Comparison of ENCODE assay signal across 8 cellular contexts in the genomic region with DNA sequence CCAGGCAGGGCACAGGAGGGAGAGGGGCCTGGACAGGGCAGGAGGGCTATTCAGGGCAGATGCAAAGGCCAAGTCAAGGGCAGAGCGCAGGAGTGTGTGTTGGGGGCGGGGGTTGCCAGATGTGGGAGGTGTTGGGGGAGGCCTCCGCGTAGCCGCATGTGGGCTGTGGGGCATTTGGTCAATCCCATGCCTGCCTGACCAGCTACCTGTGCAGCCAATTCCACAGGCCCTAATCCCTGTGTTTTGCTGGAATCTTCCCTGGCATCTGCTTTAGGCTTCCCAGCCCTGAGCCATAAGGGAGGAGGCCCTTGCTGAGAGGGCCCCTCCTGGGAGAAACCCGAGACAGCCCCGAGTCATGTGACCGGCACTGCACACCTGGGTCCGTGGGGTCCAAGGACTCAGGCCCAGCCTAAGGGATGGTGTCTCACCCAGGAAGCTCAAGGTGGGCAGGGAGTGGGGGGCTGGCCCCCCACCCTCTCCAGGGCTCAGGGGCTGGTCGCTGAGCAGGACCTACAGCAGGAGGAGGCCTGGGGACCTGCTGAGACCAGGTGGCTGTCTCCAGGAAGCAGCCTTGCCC. TPM values are rescaled to one million over a fixed set of nuclear protein-coding genes. Genes with fewer than 3 reads are reported as not detected.
DNase-seq lines count a peak whose midpoint lies in the region; ATAC-seq, FAIRE-seq and TF ChIP-seq lines count a peak whose summit lies in the region.

No MANE protein-coding gene starts in this region.

- H2AFZ ChIP-seq in KMS-11 (ENCODE audit: low read depth): peak overlapping the region; percentile 42; the same call in 1 of the 2 replicates
- no peak overlapping the region for H2AFZ ChIP-seq in K562 (ENCODE audit: low read depth, low read length)

- no peak for DNase-seq in Caco-2
- DNase-seq in K562 (ENCODE audit: extremely low read depth in 1 of 4, low spot score in 3 of 4): no peak
- no peak for DNase-seq in natural killer cell
- DNase-seq in ecto neural progenitor cell (ENCODE audit: low spot score): no peak
- no peak for DNase-seq in GDM1 (lab: John Stamatoyannopoulos, UW)
- DNase-seq in NCI-H446 (lab: John Stamatoyannopoulos, UW): no peak

- H3K27me3 ChIP-seq in Caco-2 (replicated peaks; ENCODE audit: control insufficient read depth, insufficient read depth, low read length) (no peaks in the 10 kb centered on the region), KMS-11 (ENCODE audit: insufficient read depth, low read depth) (no peaks in the 10 kb centered on the region), K562 (ENCODE audit: control insufficient read depth in 2 of 2, insufficient read depth in 2 of 2, low read length in 2 of 2) (no peaks in the 10 kb centered on the region)

- TF ChIP-seq RAD21 in K562 (CRISPR knock-in tag; conservative IDR thresholded peaks at IDR 0.05 in 1 of 2, IDR thresholded peaks at IDR 0.05 in 1 of 2): no peak

- WGBS in K562 (ENCODE audit: insufficient coverage, low coverage, missing lambda C conversion rate): 73% methylated on average over 10 of the region's 10 CpGs

- no peak for FAIRE-seq in K562 (lab: Jason Lieb, UNC)

- H3K4me3 Mint-ChIP-seq in Caco-2 (ENCODE audit: unreplicated experiment): no peak overlapping the region
- H3K4me3 Mint-ChIP-seq in natural killer cell: peak overlapping the region; percentile 79

- H3K27ac ChIP-seq in KMS-11 (peak overlapping the region; percentile 57), K562 (ENCODE audit: extremely low read depth, low read depth, low read length) (no peak overlapping the region)

- peak overlapping the region; percentile 77 for H3K27ac Mint-ChIP-seq in Caco-2 (ENCODE audit: unreplicated experiment)
- H3K27ac Mint-ChIP-seq in natural killer cell: peak overlapping the region; percentile 97 to 98

- no peaks in the 10 kb centered on the region for H3K27me3 Mint-ChIP-seq in Caco-2 (ENCODE audit: insufficient read depth, unreplicated experiment)
- no peaks in the 10 kb centered on the region for H3K27me3 Mint-ChIP-seq in natural killer cell (ENCODE audit: low read depth in 2 of 2)

- TF ChIP-seq POLR2A in K562 (conservative IDR thresholded peaks at IDR 0.05): no peak

- H3K4me1 Mint-ChIP-seq in Caco-2 (ENCODE audit: low read depth, unreplicated experiment) (peaks cover 10% of the 10 kb centered on the region), natural killer cell (peaks cover 29 to 49% of the 10 kb centered on the region in 2 donors)

- H3K36me3 Mint-ChIP-seq in Caco-2 (ENCODE audit: insufficient read depth, unreplicated experiment): peaks cover 15% of the 10 kb centered on the region
- H3K36me3 Mint-ChIP-seq in natural killer cell: no peaks in the 10 kb centered on the region

- H3K4me2 ChIP-seq in KMS-11 (peak overlapping the region; percentile 67), K562 (ENCODE audit: insufficient read depth, low read length) (no peak overlapping the region)

- H3K9me3 Mint-ChIP-seq in Caco-2 (ENCODE audit: unreplicated experiment) (no peaks in the 10 kb centered on the region), natural killer cell (no peaks in the 10 kb centered on the region)

- H4K20me1 ChIP-seq in KMS-11 (ENCODE audit: insufficient read depth) (no peaks in the 10 kb centered on the region), K562 (replicated peaks; ENCODE audit: control insufficient read depth, insufficient read depth, low read length) (no peaks in the 10 kb centered on the region)

- peak; percentile 19 for ATAC-seq in GM19455 (IDR thresholded peaks at IDR 0.05; ENCODE audit: unreplicated experiment)
- no peak; the same call in 2 of the 3 replicates for ATAC-seq in K562
- ATAC-seq in natural killer cell: no peak

- no peaks in the 10 kb centered on the region for H3K9me3 ChIP-seq in Caco-2
- no peaks in the 10 kb centered on the region for H3K9me3 ChIP-seq in K562 (replicated peaks; ENCODE audit: control insufficient read depth, insufficient read depth, low read depth, low read length)

- POLR2A ChIA-PET in Caco-2 (lab: Charles Lee) (interaction anchor here (0.6 kb wide), 1 partner anchor 57 kb away, joined by 4 read pairs; no protein-coding TSS in a partner anchor), K562 (lab: Yijun Ruan, JAX) (interaction anchor here (0.8 kb wide), 1 partner anchor 26 kb away, joined by 3 read pairs; no protein-coding TSS in a partner anchor)

- no TSS peak for BruUV-seq in Caco-2 (replicated peaks; lab: Mats Ljungman, UMichigan)
- BruUV-seq in K562 (replicated peaks; lab: Mats Ljungman, UMichigan): no TSS peak

- H3K4me3 ChIP-seq in Caco-2 (ENCODE audit: low read depth, low read length) (no peak overlapping the region), KMS-11 (IDR thresholded peaks at IDR 0.05; ENCODE audit: insufficient read depth, low read depth, low read length) (no peak overlapping the region), K562 (no peak overlapping the region)

- peaks cover 6% of the 10 kb centered on the region for H3K9me1 ChIP-seq in K562 (ENCODE audit: control insufficient read depth, insufficient read depth, low read length)

- peak overlapping the region; percentile 35; the same call in 1 of the 2 replicates for H3K9ac ChIP-seq in KMS-11
- H3K9ac ChIP-seq in K562 (ENCODE audit: insufficient read depth in 1 of 2, low read depth in 2 of 2, low read length in 2 of 2): peak overlapping the region in 1 of 2 experiments; percentile 76; a peak in 2 of 4 replicates

- TF ChIP-seq CTCF in Caco-2 (IDR thresholded peaks at IDR 0.05; ENCODE audit: insufficient read depth in 1 of 2, low read depth in 1 of 2, low read length in 1 of 2, severe bottlenecking in 1 of 2, unreplicated experiment in 1 of 2): no peak
- TF ChIP-seq CTCF in KMS-11 (conservative IDR thresholded peaks at IDR 0.05; ENCODE audit: low read depth, low read length): no peak
- no peak for TF ChIP-seq CTCF in K562 (IDR thresholded peaks at IDR 0.05 in 2 of 3, conservative IDR thresholded peaks at IDR 0.05 in 1 of 3; ENCODE audit: insufficient read depth in 2 of 3, low read depth in 1 of 3, low read length in 3 of 3)
- TF ChIP-seq CTCF in natural killer cell (IDR thresholded peaks at IDR 0.05): no peak

- CTCF ChIA-PET in Caco-2 (lab: Charles Lee): no interaction called here
- CTCF ChIA-PET in K562 (lab: Yijun Ruan, JAX; ENCODE audit: low intra/inter-chr PET ratio): no interaction called here

- in situ Hi-C loops in K562 (cut with MboI): no loop called here

- no peaks in the 10 kb centered on the region; the same call in 1 of the 2 replicates for H3K36me3 ChIP-seq in Caco-2 (ENCODE audit: control insufficient read depth, insufficient read depth, low read length)
- H3K36me3 ChIP-seq in KMS-11 (ENCODE audit: insufficient read depth): no peaks in the 10 kb centered on the region
- H3K36me3 ChIP-seq in K562 (ENCODE audit: control insufficient read depth, insufficient read depth, low read length): peaks cover 34% of the 10 kb centered on the region; the same call in 1 of the 3 replicates

- no peak for TF ChIP-seq EP300 in K562 (IDR thresholded peaks at IDR 0.05; ENCODE audit: low read length)

- H3K79me2 ChIP-seq in KMS-11 (ENCODE audit: insufficient read depth, low read depth) (no peaks in the 10 kb centered on the region), K562 (ENCODE audit: control insufficient read depth, insufficient read depth, low read length) (no peaks in the 10 kb centered on the region)

- H3K4me1 ChIP-seq in Caco-2 (no peaks in the 10 kb centered on the region), KMS-11 (ENCODE audit: low read depth, poor library complexity, severe bottlenecking) (peaks cover 17% of the 10 kb centered on the region), K562 (replicated peaks in 1 of 2; ENCODE audit: control insufficient read depth in 2 of 2, insufficient read depth in 2 of 2, low read length in 2 of 2) (peaks cover 0 to 49% of the 10 kb centered on the region in 2 experiments; a peak in 2 of 5 replicates)

- intact Hi-C loops in Caco-2 (cut with micrococcal nuclease; ENCODE audit: unreplicated experiment) (no loop called here), K562 (cut with micrococcal nuclease) (no loop called here), natural killer cell (cut with micrococcal nuclease) (loop anchor here (1.0 to 5.0 kb wide), 5 partner anchors 20 to 105 kb away; a partner anchor contains a TSS)

RNA-seq across cellular contexts. Expression of a gene that starts 20.3 kb away (rescaled TPM):
- total RNA-seq in Caco-2 (2022): 11.5 and 13.4 TPM in 2 replicates
- 5.5 and 14.4 TPM in 2 replicates for total RNA-seq in K562 (2011; cell fraction: chromatin; rRNA removed; ENCODE audit: low replicate concordance)
- total RNA-seq in K562 (2011; cell fraction: nucleolus; rRNA removed): 12.2 and 13.2 TPM in 2 replicates
- total RNA-seq in K562 (2011; cell fraction: nucleoplasm; rRNA removed): 7.8 and 8.1 TPM in 2 replicates
- total RNA-seq in K562 (2014; rRNA removed): 3.1 and 4.0 TPM in 2 replicates
- total RNA-seq in K562 (2014; rRNA removed; fragmentation: Illumina TruSeq; extraction: Trizol): 0.22 and 0.40 TPM in 2 replicates
- 1.2 and 1.4 TPM in 2 replicates for total RNA-seq in K562 (2015; rRNA removed; fragmentation: Illumina TruSeq; extraction: Trizol)
- 17.9 and 19.3 TPM in 2 replicates for total RNA-seq in K562 (2021)
- polyA plus RNA-seq in K562 (2011; rRNA removed): 0.95 and 1.4 TPM in 2 replicates
- 0.60 and 1.4 TPM in 2 replicates for polyA plus RNA-seq in K562 (2011; cell fraction: cytosol; rRNA removed)
- 5.3 and 11.1 TPM in 2 replicates for polyA plus RNA-seq in K562 (2011; cell fraction: nucleus; rRNA removed)
- polyA plus RNA-seq in K562 (2012): 9.7 and 10.4 TPM in 2 replicates
- polyA plus RNA-seq in K562 (2014; fragmentation: Illumina TruSeq; extraction: Trizol): 1.7 and 4.7 TPM in 2 replicates
- polyA plus RNA-seq in K562 (2014; fragmentation: Nextera tagmentation; extraction: Ambion mirVana): under 1 TPM; 0.14 to 0.25 TPM
- polyA plus RNA-seq in K562 (2014; rRNA removed): 3.8 and 4.8 TPM in 2 replicates
- 0.35 and 0.36 TPM in 2 replicates for polyA minus RNA-seq in K562 (2011; rRNA and poly(A)+ RNA removed)
- 5.1 and 12.7 TPM in 2 replicates for polyA minus RNA-seq in K562 (2011; cell fraction: cytosol; rRNA and poly(A)+ RNA removed)
- polyA minus RNA-seq in K562 (2011; cell fraction: nucleus; rRNA and poly(A)+ RNA removed): 4.2 and 5.9 TPM in 2 replicates
- total RNA-seq in natural killer cell: 10 to 100 TPM; 26.0 to 31.8 (median 30.5) TPM

RNA-seq across cellular contexts. Expression of a gene that starts 33.5 kb away (rescaled TPM):
- total RNA-seq in Caco-2 (2022) (41.1 and 43.0 TPM in 2 replicates), K562 (2014; rRNA removed) (37.0 and 39.4 TPM in 2 replicates), K562 (2014; rRNA removed; fragmentation: Illumina TruSeq; extraction: Trizol) (10.4 and 13.6 TPM in 2 replicates), K562 (2015; rRNA removed; fragmentation: Illumina TruSeq; extraction: Trizol) (22.5 and 24.0 TPM in 2 replicates), K562 (2021) (63.2 and 68.5 TPM in 2 replicates), natural killer cell (100 to 1,000 TPM; 121 to 149 (median 124) TPM)
- total RNA-seq in K562 (2011; cell fraction: chromatin; rRNA removed; ENCODE audit: low replicate concordance): 49.6 and 162 TPM in 2 replicates
- total RNA-seq in K562 (2011; cell fraction: nucleolus; rRNA removed): 148 and 149 TPM in 2 replicates
- total RNA-seq in K562 (2011; cell fraction: nucleoplasm; rRNA removed): 55.0 and 76.5 TPM in 2 replicates
- polyA plus RNA-seq in K562 (2011; rRNA removed) (27.7 and 46.8 TPM in 2 replicates), K562 (2014; fragmentation: Illumina TruSeq; extraction: Trizol) (31.0 and 55.5 TPM in 2 replicates), K562 (2014; fragmentation: Nextera tagmentation; extraction: Ambion mirVana) (under 1 TPM; 0.17 to 0.56 TPM), K562 (2014; rRNA removed) (52.5 and 56.2 TPM in 2 replicates)
- polyA plus RNA-seq in K562 (2011; cell fraction: cytosol; rRNA removed): 28.8 and 44.6 TPM in 2 replicates
- 228 and 347 TPM in 2 replicates for polyA plus RNA-seq in K562 (2011; cell fraction: nucleus; rRNA removed)
- 50.0 and 68.0 TPM in 2 replicates for polyA plus RNA-seq in K562 (2012)
- polyA minus RNA-seq in K562 (2011; rRNA and poly(A)+ RNA removed): 14.2 and 17.7 TPM in 2 replicates
- polyA minus RNA-seq in K562 (2011; cell fraction: cytosol; rRNA and poly(A)+ RNA removed): 19.0 and 22.3 TPM in 2 replicates
- polyA minus RNA-seq in K562 (2011; cell fraction: nucleus; rRNA and poly(A)+ RNA removed): 42.0 and 54.3 TPM in 2 replicates

RNA-seq across cellular contexts. Expression of a gene that starts 42.1 kb away (rescaled TPM):
- total RNA-seq in Caco-2 (2022) (not detected in 2 replicates), K562 (2014; rRNA removed) (1.1 TPM in 1 of 2 replicates, not detected in the other), K562 (2014; rRNA removed; fragmentation: Illumina TruSeq; extraction: Trizol) (not detected in 2 replicates), K562 (2015; rRNA removed; fragmentation: Illumina TruSeq; extraction: Trizol) (not detected in 2 replicates), K562 (2021) (0.31 TPM in 1 of 2 replicates, not detected in the other), natural killer cell (not detected)
- total RNA-seq in K562 (2011; cell fraction: chromatin; rRNA removed; ENCODE audit: low replicate concordance): not detected in 2 replicates
- total RNA-seq in K562 (2011; cell fraction: nucleolus; rRNA removed): 0.92 TPM in 1 of 2 replicates, not detected in the other
- not detected in 2 replicates for total RNA-seq in K562 (2011; cell fraction: nucleoplasm; rRNA removed)
- polyA plus RNA-seq in K562 (2011; rRNA removed) (0.71 TPM in 1 of 2 replicates, not detected in the other), K562 (2014; fragmentation: Illumina TruSeq; extraction: Trizol) (not detected in 2 replicates), K562 (2014; fragmentation: Nextera tagmentation; extraction: Ambion mirVana) (not detected), K562 (2014; rRNA removed) (0.38 and 1.2 TPM in 2 replicates)
- 0.27 and 2.5 TPM in 2 replicates for polyA plus RNA-seq in K562 (2011; cell fraction: cytosol; rRNA removed)
- 0.57 TPM in 1 of 2 replicates, not detected in the other for polyA plus RNA-seq in K562 (2011; cell fraction: nucleus; rRNA removed)
- polyA plus RNA-seq in K562 (2012): 0.26 and 0.57 TPM in 2 replicates
- polyA minus RNA-seq in K562 (2011; rRNA and poly(A)+ RNA removed): not detected in 2 replicates
- polyA minus RNA-seq in K562 (2011; cell fraction: cytosol; rRNA and poly(A)+ RNA removed): not detected in 2 replicates
- not detected in 2 replicates for polyA minus RNA-seq in K562 (2011; cell fraction: nucleus; rRNA and poly(A)+ RNA removed)

RNA-seq across cellular contexts. Expression of a gene that starts 45.7 kb away (rescaled TPM):
- total RNA-seq in Caco-2 (2022): 4.7 and 5.6 TPM in 2 replicates
- total RNA-seq in K562 (2011; cell fraction: chromatin; rRNA removed; ENCODE audit: low replicate concordance): 10.9 and 28.8 TPM in 2 replicates
- total RNA-seq in K562 (2011; cell fraction: nucleolus; rRNA removed): 34.2 and 45.7 TPM in 2 replicates
- total RNA-seq in K562 (2011; cell fraction: nucleoplasm; rRNA removed): 19.0 and 24.8 TPM in 2 replicates
- 11.6 and 12.6 TPM in 2 replicates for total RNA-seq in K562 (2014; rRNA removed)
- total RNA-seq in K562 (2014; rRNA removed; fragmentation: Illumina TruSeq; extraction: Trizol): 6.3 and 7.0 TPM in 2 replicates
- 8.6 and 8.8 TPM in 2 replicates for total RNA-seq in K562 (2015; rRNA removed; fragmentation: Illumina TruSeq; extraction: Trizol)
- 15.2 and 15.9 TPM in 2 replicates for total RNA-seq in K562 (2021)
- 14.1 and 15.9 TPM in 2 replicates for polyA plus RNA-seq in K562 (2011; rRNA removed)
- polyA plus RNA-seq in K562 (2011; cell fraction: cytosol; rRNA removed): 9.7 and 22.4 TPM in 2 replicates
- 7.8 and 13.8 TPM in 2 replicates for polyA plus RNA-seq in K562 (2011; cell fraction: nucleus; rRNA removed)
- polyA plus RNA-seq in K562 (2012): 12.8 and 16.0 TPM in 2 replicates
- polyA plus RNA-seq in K562 (2014; fragmentation: Illumina TruSeq; extraction: Trizol): 12.5 and 13.3 TPM in 2 replicates
- 1 to 10 TPM; 1.9 to 2.1 TPM for polyA plus RNA-seq in K562 (2014; fragmentation: Nextera tagmentation; extraction: Ambion mirVana)
- polyA plus RNA-seq in K562 (2014; rRNA removed): 10.6 and 12.0 TPM in 2 replicates
- polyA minus RNA-seq in K562 (2011; rRNA and poly(A)+ RNA removed): 4.5 and 7.4 TPM in 2 replicates
- polyA minus RNA-seq in K562 (2011; cell fraction: cytosol; rRNA and poly(A)+ RNA removed): 5.3 and 8.4 TPM in 2 replicates
- polyA minus RNA-seq in K562 (2011; cell fraction: nucleus; rRNA and poly(A)+ RNA removed): 2.8 and 3.9 TPM in 2 replicates
- 10 to 100 TPM; 38.4 to 61.1 (median 58.0) TPM for total RNA-seq in natural killer cell

RNA-seq across cellular contexts. Expression of a gene that starts 47.6 kb away (rescaled TPM):
- total RNA-seq in Caco-2 (2022) (0.72 TPM in 1 of 2 replicates, not detected in the other), K562 (2014; rRNA removed) (0.12 TPM in 1 of 2 replicates, not detected in the other), K562 (2014; rRNA removed; fragmentation: Illumina TruSeq; extraction: Trizol) (not detected in 2 replicates), K562 (2015; rRNA removed; fragmentation: Illumina TruSeq; extraction: Trizol) (0.25 and 0.34 TPM in 2 replicates), K562 (2021) (0.40 and 0.47 TPM in 2 replicates), natural killer cell (under 1 TPM in 1 of 3 donors, not detected in 2; 0.61 TPM)
- 0.14 and 2.1 TPM in 2 replicates for total RNA-seq in K562 (2011; cell fraction: chromatin; rRNA removed; ENCODE audit: low replicate concordance)
- total RNA-seq in K562 (2011; cell fraction: nucleolus; rRNA removed): 0.53 and 1.2 TPM in 2 replicates
- 0.29 and 2.3 TPM in 2 replicates for total RNA-seq in K562 (2011; cell fraction: nucleoplasm; rRNA removed)
- polyA plus RNA-seq in K562 (2011; rRNA removed) (0.18 and 0.46 TPM in 2 replicates), K562 (2014; fragmentation: Illumina TruSeq; extraction: Trizol) (0.22 and 0.42 TPM in 2 replicates), K562 (2014; fragmentation: Nextera tagmentation; extraction: Ambion mirVana) (under 1 TPM in 1 of 2 experiments, not detected in 1; 0.24 TPM), K562 (2014; rRNA removed) (0.21 TPM in 1 of 2 replicates, not detected in the other)
- 0.55 and 0.91 TPM in 2 replicates for polyA plus RNA-seq in K562 (2011; cell fraction: cytosol; rRNA removed)
- polyA plus RNA-seq in K562 (2011; cell fraction: nucleus; rRNA removed): 0.18 and 0.60 TPM in 2 replicates
- polyA plus RNA-seq in K562 (2012): 0.82 and 1.8 TPM in 2 replicates
- polyA minus RNA-seq in K562 (2011; rRNA and poly(A)+ RNA removed): 0.42 TPM in 1 of 2 replicates, not detected in the other
- polyA minus RNA-seq in K562 (2011; cell fraction: cytosol; rRNA and poly(A)+ RNA removed): not detected in 2 replicates
- polyA minus RNA-seq in K562 (2011; cell fraction: nucleus; rRNA and poly(A)+ RNA removed): 0.13 and 0.67 TPM in 2 replicates
